Comparison of ENCODE assay signal across 8 cellular contexts in the genomic region with DNA sequence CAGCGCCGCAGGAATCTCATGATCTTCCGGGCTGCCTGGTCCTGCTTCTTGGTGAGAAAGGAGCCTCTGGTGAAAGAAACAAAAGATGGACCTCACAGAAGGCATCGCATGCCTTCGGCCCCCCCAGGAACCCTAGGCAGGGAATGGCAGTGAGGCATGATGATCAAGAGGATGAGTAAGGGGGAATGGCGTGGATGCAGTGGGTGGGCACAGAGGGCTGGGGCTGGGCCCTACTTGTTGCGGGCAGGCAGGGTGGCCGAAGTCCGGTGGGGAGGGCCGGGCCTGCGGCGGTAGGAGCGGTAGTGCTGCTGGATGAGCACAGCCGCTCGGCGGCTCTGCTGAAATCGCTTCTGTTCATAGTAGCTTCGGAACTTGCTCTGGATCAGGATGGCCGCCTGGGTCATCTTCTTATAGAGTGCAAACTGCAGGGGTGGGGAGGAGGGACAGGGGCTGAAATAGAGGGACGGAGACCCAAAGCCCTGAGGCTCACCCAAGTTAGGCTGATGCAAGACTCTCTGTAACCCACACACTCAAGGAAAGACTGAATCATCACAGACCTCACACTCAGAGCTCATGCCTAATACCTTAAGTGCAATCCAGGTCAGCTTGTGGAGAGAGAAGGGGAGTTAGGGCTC. TPM values are rescaled to one million over a fixed set of nuclear protein-coding genes. Genes with fewer than 3 reads are reported as not detected.
A peak's percentile ranks its signal among the peaks of the same experiment; 100 is the strongest.
DNase-seq lines count a peak whose midpoint lies in the region; ATAC-seq, FAIRE-seq and TF ChIP-seq lines count a peak whose summit lies in the region.

No MANE protein-coding gene starts in this region.

- intact Hi-C loops in GM12878 (cut with micrococcal nuclease; ENCODE audit: unreplicated experiment): loop anchor here (5.0 kb wide), 1 partner anchor 93 kb away; no protein-coding TSS in a partner anchor
- intact Hi-C loops in right lobe of liver (cut with DNase I): no loop called here

- H3K27ac ChIP-seq in MM.1S (ENCODE audit: low read length): no peak overlapping the region
- peak overlapping the region; percentile 100 for H3K27ac ChIP-seq in GM12878 (ENCODE audit: control insufficient read depth, insufficient read depth)
- peak overlapping the region; percentile 85 to 92 (median 87) for H3K27ac ChIP-seq in right lobe of liver
- peak overlapping the region; percentile 74 to 95 (median 92) for H3K27ac ChIP-seq in tibial nerve

- CTCF ChIA-PET in GM12878 (lab: Yijun Ruan, JAX): interaction anchor here (1.3 to 3.6 kb wide), 3 partner anchors 18 to 93 kb away, joined by 4 to 23 read pairs (median 18); a partner anchor contains a TSS

- TF ChIP-seq EP300 in GM12878 (IDR thresholded peaks at IDR 0.05; ENCODE audit: borderline replicate concordance in 1 of 2, control insufficient read depth in 1 of 2, low read depth in 2 of 2, low read length in 2 of 2) (no peak), tibial nerve (IDR thresholded peaks at IDR 0.05) (peak in 1 of 2 donors; percentile 29)

- no peak for ATAC-seq in GM12878
- no peak for ATAC-seq in right lobe of liver
- ATAC-seq in GM18870 (IDR thresholded peaks at IDR 0.05; ENCODE audit: unreplicated experiment): no peak

- H2AFZ ChIP-seq in MM.1S (ENCODE audit: low read length): no peak overlapping the region
- no peak overlapping the region for H2AFZ ChIP-seq in GM12878 (ENCODE audit: control insufficient read depth, low read depth, low read length)

- H3K9me3 ChIP-seq in MM.1S (replicated peaks; ENCODE audit: insufficient read depth, low read length): no peaks in the 10 kb centered on the region
- no peaks in the 10 kb centered on the region for H3K9me3 ChIP-seq in GM12878 (replicated peaks; ENCODE audit: control insufficient read depth, insufficient read depth, low read length)
- no peaks in the 10 kb centered on the region for H3K9me3 ChIP-seq in right lobe of liver
- H3K9me3 ChIP-seq in tibial nerve: no peaks in the 10 kb centered on the region

- POLR2A ChIA-PET in GM12878 (lab: Charles Lee): interaction anchor here (1.0 to 8.5 kb wide), 5 partner anchors 11 to 29 kb away, joined by 3 to 272 read pairs (median 13); a partner anchor contains a TSS

- peak; percentile 72 for DNase-seq in Caki2 (ENCODE audit: low read depth)
- DNase-seq in MM.1S: no peak
- no peak for DNase-seq in GM12878 (ENCODE audit: low read depth, low spot score)
- DNase-seq in right lobe of liver: peak in 1 of 3 donors; percentile 53
- no peak for DNase-seq in tibial nerve (ENCODE audit: low spot score in 2 of 2)
- no peak for DNase-seq in NCI-H1092 (lab: John Stamatoyannopoulos, UW)
- no peak for DNase-seq in NCI-H2171 treated with DMSO at 0.1 percent for 48 hours (lab: John Stamatoyannopoulos, UW)

- no peaks in the 10 kb centered on the region for H4K20me1 ChIP-seq in MM.1S (ENCODE audit: insufficient read depth, low read length)
- no peaks in the 10 kb centered on the region for H4K20me1 ChIP-seq in GM12878 (ENCODE audit: control insufficient read depth, insufficient read depth)

- no peak for TF ChIP-seq POLR2A in GM12878 (IDR thresholded peaks at IDR 0.05; ENCODE audit: low read depth, low read length)
- no peak for TF ChIP-seq POLR2A in right lobe of liver (IDR thresholded peaks at IDR 0.05)
- TF ChIP-seq POLR2A in tibial nerve (IDR thresholded peaks at IDR 0.05): no peak

- in situ Hi-C loops in Caki2 (cut with HindIII; ENCODE audit: low pct_unique_long_range_greater_than_20kb, low sequenced_read_pairs) (no loop called here), GM12878 (cut with MboI) (no loop called here)

- BruUV-seq in GM12878 (replicated peaks; lab: Mats Ljungman, UMichigan): no TSS peak

- peak; percentile 64 for FAIRE-seq in GM12878 (lab: Jason Lieb, UNC)

- SMC1A ChIA-PET in GM12878 (lab: Charles Lee; ENCODE audit: uncharacterized antibody, unreplicated experiment): interaction anchor here (1.8 to 4.3 kb wide), 4 partner anchors 12 to 60 kb away, joined by 4 to 50 read pairs (median 28); a partner anchor contains a TSS

- TF ChIP-seq RAD21 in GM12878 (IDR thresholded peaks at IDR 0.05; ENCODE audit: insufficient read depth, low read depth, low read length): no peak

- H3F3A ChIP-seq in MM.1S (ENCODE audit: insufficient read depth, low read length): peaks cover 12% of the 10 kb centered on the region; the same call in 1 of the 2 replicates

- H3K36me3 ChIP-seq in MM.1S (replicated peaks; ENCODE audit: insufficient read depth, low read length) (no peaks in the 10 kb centered on the region), GM12878 (ENCODE audit: control insufficient read depth in 2 of 2, insufficient read depth in 2 of 2, low read length in 1 of 2) (peaks cover 11 to 18% of the 10 kb centered on the region in 2 experiments; a peak in 3 of 4 replicates), right lobe of liver (peaks cover 0 to 7% (median 0%) of the 10 kb centered on the region in 4 donors), tibial nerve (peaks cover 0 to 46% (median 19%) of the 10 kb centered on the region in 3 donors)

- H3K79me2 ChIP-seq in MM.1S (ENCODE audit: low read length): peaks cover 25% of the 10 kb centered on the region
- H3K79me2 ChIP-seq in GM12878 (ENCODE audit: control insufficient read depth, insufficient read depth, low read length): peaks cover 29% of the 10 kb centered on the region

- RAD21 ChIA-PET in GM12878 (lab: Charles Lee; ENCODE audit: unreplicated experiment): interaction anchor here (1.3 to 6.4 kb wide), 2 partner anchors 20 to 63 kb away, joined by 3 to 73 read pairs; a partner anchor contains a TSS

- peak overlapping the region; percentile 96; the same call in 1 of the 2 replicates for H3K4me2 ChIP-seq in MM.1S (ENCODE audit: low read depth, low read length)
- H3K4me2 ChIP-seq in GM12878 (ENCODE audit: control insufficient read depth, insufficient read depth): peak overlapping the region; percentile 99

- no peaks in the 10 kb centered on the region for H3K9me2 ChIP-seq in MM.1S (replicated peaks; ENCODE audit: insufficient read depth, low read length)

- H3K4me1 ChIP-seq in MM.1S (ENCODE audit: low read length): peaks cover 12% of the 10 kb centered on the region; the same call in 1 of the 2 replicates
- H3K4me1 ChIP-seq in GM12878 (ENCODE audit: control insufficient read depth, insufficient read depth, low read length): peaks cover 14% of the 10 kb centered on the region
- H3K4me1 ChIP-seq in right lobe of liver: peaks cover 0 to 24% (median 12%) of the 10 kb centered on the region in 4 donors
- peaks cover 0 to 44% (median 22%) of the 10 kb centered on the region in 4 donors for H3K4me1 ChIP-seq in tibial nerve

- WGBS in GM12878 (ENCODE audit: insufficient coverage, insufficient replicate concordance, low lambda C conversion rate, missing lambda C conversion rate): 92% methylated on average over 20 of the region's 20 CpGs
- 26% methylated on average over 12 of the region's 20 CpGs for WGBS in right lobe of liver (ENCODE audit: insufficient coverage, low coverage, low lambda C conversion rate, missing lambda C conversion rate)
- WGBS in tibial nerve, 2 donors: 18 to 40% methylated on average over 20 of the region's 20 CpGs

- H3K9ac ChIP-seq in MM.1S (ENCODE audit: low read length) (no peak overlapping the region), GM12878 (ENCODE audit: control insufficient read depth, insufficient read depth, low read length) (peak overlapping the region; percentile 98)

- H3K27me3 ChIP-seq in MM.1S (replicated peaks; ENCODE audit: insufficient read depth, low read length) (no peaks in the 10 kb centered on the region), GM12878 (replicated peaks in 1 of 2; ENCODE audit: control insufficient read depth in 2 of 2, insufficient read depth in 2 of 2, low read length in 1 of 2) (no peaks in the 10 kb centered on the region), right lobe of liver (no peaks in the 10 kb centered on the region), tibial nerve (no peaks in the 10 kb centered on the region)

- TF ChIP-seq CTCF in MM.1S (IDR thresholded peaks at IDR 0.05; ENCODE audit: low read length) (no peak), GM12878 (IDR thresholded peaks at IDR 0.05 in 2 of 3, conservative IDR thresholded peaks at IDR 0.05 in 1 of 3; ENCODE audit: control insufficient read depth in 2 of 3, extremely low read depth in 1 of 3, insufficient read depth in 1 of 3, low read depth in 3 of 3, low read length in 3 of 3) (no peak), right lobe of liver (IDR thresholded peaks at IDR 0.05) (no peak), tibial nerve (IDR thresholded peaks at IDR 0.05) (no peak)

- H3K4me3 ChIP-seq in MM.1S (ENCODE audit: low read length): no peak overlapping the region
- H3K4me3 ChIP-seq in GM12878: peak overlapping the region; percentile 89
- peak overlapping the region; percentile 65 to 78 (median 73) for H3K4me3 ChIP-seq in right lobe of liver
- peak overlapping the region; percentile 64 to 87 (median 70) for H3K4me3 ChIP-seq in tibial nerve

RNA-seq across cellular contexts. Expression of a gene that starts 1.4 kb away (rescaled TPM):
- 23.1 and 48.6 TPM in 2 replicates for total RNA-seq in Caki2 (2014; rRNA removed; shearing (Covaris generic); ENCODE audit: low replicate concordance)
- 17.1 and 23.0 TPM in 2 replicates for total RNA-seq in GM12878 (2013; cell fraction: nucleolus; rRNA removed)
- 76.5 and 80.2 TPM in 2 replicates for total RNA-seq in GM12878 (2014; rRNA removed)
- total RNA-seq in GM12878 (2014; rRNA removed; fragmentation: Illumina TruSeq; extraction: Trizol): 94.4 and 99.2 TPM in 2 replicates
- 76.5 and 77.5 TPM in 2 replicates for total RNA-seq in GM12878 (2021)
- 40.1 TPM for polyA plus RNA-seq in GM12878 (2011; ENCODE audit: low read depth)
- 73.8 and 78.2 TPM in 2 replicates for polyA plus RNA-seq in GM12878 (2011; rRNA removed)
- 76.4 and 89.7 TPM in 2 replicates for polyA plus RNA-seq in GM12878 (2011; cell fraction: cytosol; rRNA removed)
- 59.5 and 64.5 TPM in 2 replicates for polyA plus RNA-seq in GM12878 (2011; cell fraction: nucleus; rRNA removed)
- 76.8 and 88.6 TPM in 2 replicates for polyA plus RNA-seq in GM12878 (2012)
- 46.5 and 107 TPM in 2 replicates for polyA plus RNA-seq in GM12878 (2014; fragmentation: Illumina TruSeq; extraction: Trizol)
- 10 to 100 TPM in 1 of 2 experiments, 1 to 10 TPM in 1; 7.9 to 31.7 TPM for polyA plus RNA-seq in GM12878 (2014; fragmentation: Nextera tagmentation; extraction: Ambion mirVana)
- 96.3 and 105 TPM in 2 replicates for polyA plus RNA-seq in GM12878 (2014; rRNA removed)
- 100 to 1,000 TPM; 133 to 146 TPM for polyA plus RNA-seq in GM12878 (2016; fragmentation: Nextera tagmentation; extraction: Ambion mirVana)
- polyA minus RNA-seq in GM12878 (2011; rRNA and poly(A)+ RNA removed): 28.7 and 39.6 TPM in 2 replicates
- polyA minus RNA-seq in GM12878 (2011; cell fraction: cytosol; rRNA and poly(A)+ RNA removed): 12.8 and 16.7 TPM in 2 replicates
- 9.8 and 14.5 TPM in 2 replicates for polyA minus RNA-seq in GM12878 (2011; cell fraction: nucleus; rRNA and poly(A)+ RNA removed)
- total RNA-seq in right lobe of liver: 10 to 100 TPM; 22.3 to 33.9 (median 26.4) TPM
- total RNA-seq in tibial nerve: 10 to 100 TPM; 36.9 to 70.0 (median 42.0) TPM

RNA-seq across cellular contexts. Expression of a gene that starts 18.1 kb away (rescaled TPM):
- total RNA-seq in Caki2 (2014; rRNA removed; shearing (Covaris generic); ENCODE audit: low replicate concordance): 4.5 and 21.3 TPM in 2 replicates
- total RNA-seq in GM12878 (2013; cell fraction: nucleolus; rRNA removed): 24.4 and 27.3 TPM in 2 replicates
- 10.4 and 11.1 TPM in 2 replicates for total RNA-seq in GM12878 (2014; rRNA removed)
- total RNA-seq in GM12878 (2014; rRNA removed; fragmentation: Illumina TruSeq; extraction: Trizol): 9.7 and 10.4 TPM in 2 replicates
- 24.4 and 28.4 TPM in 2 replicates for total RNA-seq in GM12878 (2021)
- polyA plus RNA-seq in GM12878 (2011; ENCODE audit: low read depth): 43.3 TPM
- 19.8 and 25.6 TPM in 2 replicates for polyA plus RNA-seq in GM12878 (2011; rRNA removed)
- polyA plus RNA-seq in GM12878 (2011; cell fraction: cytosol; rRNA removed): 24.3 and 32.1 TPM in 2 replicates
- polyA plus RNA-seq in GM12878 (2011; cell fraction: nucleus; rRNA removed): 316 and 330 TPM in 2 replicates
- polyA plus RNA-seq in GM12878 (2012): 39.6 and 43.1 TPM in 2 replicates
- 9.0 and 15.2 TPM in 2 replicates for polyA plus RNA-seq in GM12878 (2014; fragmentation: Illumina TruSeq; extraction: Trizol)
- polyA plus RNA-seq in GM12878 (2014; fragmentation: Nextera tagmentation; extraction: Ambion mirVana): 10 to 100 TPM in 1 of 2 experiments, 1 to 10 TPM in 1; 6.8 to 14.5 TPM
- polyA plus RNA-seq in GM12878 (2014; rRNA removed): 26.3 and 31.5 TPM in 2 replicates
- polyA plus RNA-seq in GM12878 (2016; fragmentation: Nextera tagmentation; extraction: Ambion mirVana): 10 to 100 TPM; 18.8 to 19.7 TPM
- 8.6 and 14.5 TPM in 2 replicates for polyA minus RNA-seq in GM12878 (2011; rRNA and poly(A)+ RNA removed)
- polyA minus RNA-seq in GM12878 (2011; cell fraction: cytosol; rRNA and poly(A)+ RNA removed): 7.9 and 9.0 TPM in 2 replicates
- polyA minus RNA-seq in GM12878 (2011; cell fraction: nucleus; rRNA and poly(A)+ RNA removed): 23.0 and 30.4 TPM in 2 replicates
- 10 to 100 TPM; 54.7 to 69.8 (median 58.7) TPM for total RNA-seq in right lobe of liver
- total RNA-seq in tibial nerve: 10 to 100 TPM in 2 of 4 donors, 1 to 10 TPM in 2; 7.5 to 15.3 (median 10.2) TPM

RNA-seq across cellular contexts. Expression of a gene that starts 18.4 kb away (rescaled TPM):
- 1.3 and 2.8 TPM in 2 replicates for total RNA-seq in Caki2 (2014; rRNA removed; shearing (Covaris generic); ENCODE audit: low replicate concordance)
- total RNA-seq in GM12878 (2013; cell fraction: nucleolus; rRNA removed): 39.5 and 57.2 TPM in 2 replicates
- total RNA-seq in GM12878 (2014; rRNA removed) (3.2 and 4.1 TPM in 2 replicates), GM12878 (2014; rRNA removed; fragmentation: Illumina TruSeq; extraction: Trizol) (4.6 and 5.7 TPM in 2 replicates), GM12878 (2021) (27.7 and 29.3 TPM in 2 replicates), right lobe of liver (10 to 100 TPM; 15.3 to 21.1 (median 17.7) TPM), tibial nerve (10 to 100 TPM; 15.3 to 46.2 (median 22.5) TPM)
- polyA plus RNA-seq in GM12878 (2011; ENCODE audit: low read depth): 8.1 TPM
- polyA plus RNA-seq in GM12878 (2011; rRNA removed) (6.3 and 9.9 TPM in 2 replicates), GM12878 (2014; fragmentation: Illumina TruSeq; extraction: Trizol) (7.3 and 15.9 TPM in 2 replicates), GM12878 (2014; fragmentation: Nextera tagmentation; extraction: Ambion mirVana) (1 to 10 TPM in 1 of 2 experiments, under 1 TPM in 1; 0.42 to 1.7 TPM), GM12878 (2014; rRNA removed) (24.7 and 26.8 TPM in 2 replicates), GM12878 (2016; fragmentation: Nextera tagmentation; extraction: Ambion mirVana) (10 to 100 TPM; 12.5 to 13.1 TPM)
- polyA plus RNA-seq in GM12878 (2011; cell fraction: cytosol; rRNA removed): 8.6 and 10.8 TPM in 2 replicates
- 61.7 and 76.8 TPM in 2 replicates for polyA plus RNA-seq in GM12878 (2011; cell fraction: nucleus; rRNA removed)
- 23.9 and 26.3 TPM in 2 replicates for polyA plus RNA-seq in GM12878 (2012)
- polyA minus RNA-seq in GM12878 (2011; rRNA and poly(A)+ RNA removed): 8.4 and 18.2 TPM in 2 replicates
- 12.9 and 22.2 TPM in 2 replicates for polyA minus RNA-seq in GM12878 (2011; cell fraction: cytosol; rRNA and poly(A)+ RNA removed)
- polyA minus RNA-seq in GM12878 (2011; cell fraction: nucleus; rRNA and poly(A)+ RNA removed): 12.0 and 16.1 TPM in 2 replicates

RNA-seq across cellular contexts. Expression of a gene that starts 20.7 kb away (rescaled TPM):
- total RNA-seq in Caki2 (2014; rRNA removed; shearing (Covaris generic); ENCODE audit: low replicate concordance): 258 and 443 TPM in 2 replicates
- 131 and 144 TPM in 2 replicates for total RNA-seq in GM12878 (2013; cell fraction: nucleolus; rRNA removed)
- total RNA-seq in GM12878 (2014; rRNA removed): 1,668 and 2,039 TPM in 2 replicates
- total RNA-seq in GM12878 (2014; rRNA removed; fragmentation: Illumina TruSeq; extraction: Trizol): 812 and 920 TPM in 2 replicates
- 1,903 and 1,912 TPM in 2 replicates for total RNA-seq in GM12878 (2021)
- 909 TPM for polyA plus RNA-seq in GM12878 (2011; ENCODE audit: low read depth)
- 705 and 1,560 TPM in 2 replicates for polyA plus RNA-seq in GM12878 (2011; rRNA removed)
- polyA plus RNA-seq in GM12878 (2011; cell fraction: cytosol; rRNA removed): 2,124 and 2,184 TPM in 2 replicates
- 1,008 and 1,226 TPM in 2 replicates for polyA plus RNA-seq in GM12878 (2011; cell fraction: nucleus; rRNA removed)
- 1,629 and 1,984 TPM in 2 replicates for polyA plus RNA-seq in GM12878 (2012)
- polyA plus RNA-seq in GM12878 (2014; fragmentation: Illumina TruSeq; extraction: Trizol): 1,675 and 1,933 TPM in 2 replicates
- 100 to 1,000 TPM; 154 to 558 TPM for polyA plus RNA-seq in GM12878 (2014; fragmentation: Nextera tagmentation; extraction: Ambion mirVana)
- polyA plus RNA-seq in GM12878 (2014; rRNA removed): 3,016 and 4,055 TPM in 2 replicates
- 1,000 to 10,000 TPM; 3,739 to 3,892 TPM for polyA plus RNA-seq in GM12878 (2016; fragmentation: Nextera tagmentation; extraction: Ambion mirVana)
- polyA minus RNA-seq in GM12878 (2011; rRNA and poly(A)+ RNA removed): 545 and 728 TPM in 2 replicates
- 829 and 978 TPM in 2 replicates for polyA minus RNA-seq in GM12878 (2011; cell fraction: cytosol; rRNA and poly(A)+ RNA removed)
- polyA minus RNA-seq in GM12878 (2011; cell fraction: nucleus; rRNA and poly(A)+ RNA removed): 245 and 466 TPM in 2 replicates
- total RNA-seq in right lobe of liver: 1,000 to 10,000 TPM in 1 of 6 experiments, 100 to 1,000 TPM in 5; 221 to 1,037 (median 292) TPM
- total RNA-seq in tibial nerve: 1,000 to 10,000 TPM in 1 of 4 donors, 100 to 1,000 TPM in 3; 422 to 1,004 (median 483) TPM

RNA-seq across cellular contexts. Expression of a gene that starts 28.3 kb away (rescaled TPM):
- total RNA-seq in Caki2 (2014; rRNA removed; shearing (Covaris generic); ENCODE audit: low replicate concordance): 0.72 and 3.3 TPM in 2 replicates
- not detected in 2 replicates for total RNA-seq in GM12878 (2013; cell fraction: nucleolus; rRNA removed)
- total RNA-seq in GM12878 (2014; rRNA removed) (0.16 and 0.28 TPM in 2 replicates), GM12878 (2014; rRNA removed; fragmentation: Illumina TruSeq; extraction: Trizol) (0.18 and 0.27 TPM in 2 replicates), GM12878 (2021) (0.21 and 0.29 TPM in 2 replicates), right lobe of liver (1 to 10 TPM in 2 of 6 experiments, under 1 TPM in 3, not detected in 1; 0.83 to 1.3 (median 0.97) TPM), tibial nerve (1 to 10 TPM; 1.2 to 1.8 (median 1.7) TPM)
- 0.83 TPM for polyA plus RNA-seq in GM12878 (2011; ENCODE audit: low read depth)
- polyA plus RNA-seq in GM12878 (2011; rRNA removed) (0.29 and 0.36 TPM in 2 replicates), GM12878 (2014; fragmentation: Illumina TruSeq; extraction: Trizol) (0.19 and 0.49 TPM in 2 replicates), GM12878 (2014; fragmentation: Nextera tagmentation; extraction: Ambion mirVana) (under 1 TPM; 0.61 to 0.64 TPM), GM12878 (2014; rRNA removed) (0.15 and 0.77 TPM in 2 replicates), GM12878 (2016; fragmentation: Nextera tagmentation; extraction: Ambion mirVana) (1 to 10 TPM in 1 of 2 experiments, under 1 TPM in 1; 0.99 to 1.8 TPM)
- 0.40 and 0.48 TPM in 2 replicates for polyA plus RNA-seq in GM12878 (2011; cell fraction: cytosol; rRNA removed)
- 2.4 and 3.7 TPM in 2 replicates for polyA plus RNA-seq in GM12878 (2011; cell fraction: nucleus; rRNA removed)
- polyA plus RNA-seq in GM12878 (2012): 0.70 and 0.79 TPM in 2 replicates
- polyA minus RNA-seq in GM12878 (2011; rRNA and poly(A)+ RNA removed): not detected in 2 replicates
- not detected in 2 replicates for polyA minus RNA-seq in GM12878 (2011; cell fraction: cytosol; rRNA and poly(A)+ RNA removed)
- polyA minus RNA-seq in GM12878 (2011; cell fraction: nucleus; rRNA and poly(A)+ RNA removed): 0.36 TPM in 1 of 2 replicates, not detected in the other
